Comparison of ENCODE assay signal across 25 cellular contexts in the genomic region with DNA sequence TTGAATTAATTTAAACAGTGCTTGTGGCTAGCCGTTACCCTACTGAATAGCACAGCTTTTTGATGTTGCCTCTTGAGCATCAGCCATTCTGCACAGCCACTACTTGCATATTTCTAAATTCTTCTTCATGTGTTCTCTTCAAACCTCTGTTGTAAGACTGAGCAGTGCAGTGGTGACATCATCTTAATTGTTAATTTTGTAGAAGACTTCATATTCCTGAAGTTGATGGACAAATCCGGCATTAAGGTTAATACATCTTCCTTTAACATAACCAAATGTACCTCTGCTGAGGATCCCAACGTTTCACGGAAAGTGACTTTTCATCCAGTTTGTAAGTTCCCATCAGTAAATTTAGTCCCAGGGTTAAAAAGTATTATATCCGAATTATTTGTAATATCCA.
"Had no signal": no experiment of that assay in that cellular context is flagged by ENCODE, and none has a peak within 500 bp of the region (broad histone marks: within the 10 kb centered on the region; RNA-seq: fewer than 3 reads in every experiment).

No MANE protein-coding gene starts in this region.

- H3K27me3 ChIP-seq: colonic mucosa, esophagus squamous epithelium, gastrocnemius medialis, heart right ventricle, left lung had no signal

- H3K4me3 ChIP-seq: colonic mucosa, esophagus squamous epithelium, gastrocnemius medialis, heart right ventricle, left lung, lower lobe of right lung had no signal

- H3K36me3 ChIP-seq: colonic mucosa had no signal

- FAIRE-seq: endometrium, islet of Langerhans, keratinocyte had no signal

- H3K9me3 ChIP-seq: colonic mucosa, esophagus squamous epithelium, gastrocnemius medialis, left lung, lower lobe of right lung had no signal

- DNase-seq: colonic mucosa; cortex of kidney; effector CD8-positive, alpha-beta T cell; effector memory CD8-positive, alpha-beta T cell; endodermal cell; erythroblast; esophagus squamous epithelium; foreskin melanocyte; gastrocnemius medialis; glutamatergic neuron; head of caudate nucleus; heart right ventricle; hippocampal formation; left cardiac atrium; left lung; left ventricle myocardium superior; lower lobe of right lung; mesendoderm; midbrain; naive thymus-derived CD4-positive, alpha-beta T cell had no signal

- H3K27ac ChIP-seq: colonic mucosa, epithelial cell of prostate, esophagus squamous epithelium, gastrocnemius medialis, heart right ventricle, left lung, lower lobe of right lung had no signal

- ATAC-seq: effector memory CD8-positive, alpha-beta T cell; esophagus mucosa; gastrocnemius medialis; heart right ventricle; left cardiac atrium; left lung; left ventricle myocardium superior; lower lobe of right lung; naive thymus-derived CD4-positive, alpha-beta T cell had no signal

- H3K4me1 ChIP-seq: colonic mucosa, esophagus squamous epithelium, lower lobe of right lung had no signal
